Comparison of ENCODE assay signal across 11 cellular contexts in genomic region chr3:143529018-143529478, GRCh38.
DNase-seq lines count a peak whose midpoint lies in the region; ATAC-seq and TF ChIP-seq lines count a peak whose summit lies in the region.
"Had no signal": no experiment of that assay in that cellular context is flagged by ENCODE, and none has a peak within 500 bp of the region (broad histone marks: within the 10 kb centered on the region; RNA-seq: fewer than 3 reads in every experiment).

No MANE protein-coding gene starts in this region.

- peaks cover 0 to 52% (median 36%) of the 10 kb centered on the region in 5 donors for H3K4me1 ChIP-seq in subcutaneous abdominal adipose tissue (ENCODE audit: control insufficient read depth in 5 of 5, insufficient read depth in 5 of 5, low read length in 5 of 5)

- H3K4me1 Mint-ChIP-seq in activated T-cell treated with anti-CD3 and anti-CD28 coated beads, Interleukin-2, amount 50 U/mL, for 4 hours (ENCODE audit: low read depth) = peaks cover 15% of the 10 kb centered on the region
- no peaks in the 10 kb centered on the region for H3K4me1 Mint-ChIP-seq in nephron progenitor cell

- peak; percentile 38 to 55 for ATAC-seq in activated T-cell treated with anti-CD3 and anti-CD28 coated beads, Interleukin-2, amount 50 U/mL, for 4 hours
- peak; percentile 94 for ATAC-seq in HG03108 (IDR thresholded peaks at IDR 0.05; ENCODE audit: unreplicated experiment)
- ATAC-seq: left colon had no signal

- peak overlapping the region in 1 of 5 donors; percentile 36 for H3K4me3 ChIP-seq in subcutaneous abdominal adipose tissue (ENCODE audit: low read depth in 1 of 5, low read length in 5 of 5)

- no peak for TF ChIP-seq CTCF in nephron progenitor cell (IDR thresholded peaks at IDR 0.05)

- H3K4me3 Mint-ChIP-seq in activated T-cell treated with anti-CD3 and anti-CD28 coated beads, Interleukin-2, amount 50 U/mL, for 4 hours = peak overlapping the region; percentile 0
- no peak overlapping the region for H3K4me3 Mint-ChIP-seq in nephron progenitor cell
- H3K4me3 Mint-ChIP-seq: CD8-positive, alpha-beta memory T cell had no signal

- H3K9me3 Mint-ChIP-seq in activated T-cell treated with anti-CD3 and anti-CD28 coated beads, Interleukin-2, amount 50 U/mL, for 4 hours = peaks cover 5% of the 10 kb centered on the region
- H3K9me3 Mint-ChIP-seq in nephron progenitor cell = no peaks in the 10 kb centered on the region

- no peak overlapping the region for H3K27ac Mint-ChIP-seq in nephron progenitor cell
- H3K27ac Mint-ChIP-seq: CD8-positive, alpha-beta memory T cell had no signal

- peak overlapping the region; percentile 83 for H3K27ac ChIP-seq in subcutaneous abdominal adipose tissue (ENCODE audit: low read depth, low read length)

- H3K36me3 ChIP-seq in subcutaneous abdominal adipose tissue (ENCODE audit: control insufficient read depth in 5 of 5, insufficient read depth in 5 of 5, low read length in 5 of 5) = no peaks in the 10 kb centered on the region

- peak overlapping the region in 2 of 5 donors; percentile 14 to 63 for H3K9ac ChIP-seq in subcutaneous abdominal adipose tissue (ENCODE audit: low read length in 5 of 5)

- no peak for DNase-seq in activated T-cell treated with anti-CD3 and anti-CD28 coated beads, Interleukin-2, amount 50 U/mL, for 4 hours
- DNase-seq in activated T-cell treated with anti-CD3 and anti-CD28 coated beads, Interleukin-2, amount 50 U/mL, for 1 hour = no peak
- DNase-seq in fibroblast of gingiva (ENCODE audit: low read depth) (peak; percentile 87), nephron progenitor cell (no peak), NCI-H2081 (lab: John Stamatoyannopoulos, UW) (no peak)
- DNase-seq in activated CD4-positive, alpha-beta T cell treated with anti-CD3 and anti-CD28 coated beads, Interleukin-2, amount 50 U/mL, for 1 hour = no peak
- DNase-seq: left colon, MV-4-11 had no signal

- H3K9me3 ChIP-seq in subcutaneous abdominal adipose tissue (ENCODE audit: control insufficient read depth in 5 of 5, low read length in 5 of 5) = no peaks in the 10 kb centered on the region

- H3K27me3 ChIP-seq in subcutaneous abdominal adipose tissue (ENCODE audit: control insufficient read depth in 5 of 5, insufficient read depth in 4 of 5, low read length in 5 of 5) = no peaks in the 10 kb centered on the region

- no peaks in the 10 kb centered on the region for H3K27me3 Mint-ChIP-seq in activated T-cell treated with anti-CD3 and anti-CD28 coated beads, Interleukin-2, amount 50 U/mL, for 4 hours (ENCODE audit: low read depth)
- no peaks in the 10 kb centered on the region for H3K27me3 Mint-ChIP-seq in nephron progenitor cell (ENCODE audit: low read depth, poor library complexity)
- H3K27me3 Mint-ChIP-seq: CD8-positive, alpha-beta memory T cell had no signal

- peaks cover 9% of the 10 kb centered on the region for H3K36me3 Mint-ChIP-seq in activated T-cell treated with anti-CD3 and anti-CD28 coated beads, Interleukin-2, amount 50 U/mL, for 4 hours (ENCODE audit: insufficient read depth)
- H3K36me3 Mint-ChIP-seq in nephron progenitor cell (ENCODE audit: low read depth) = no peaks in the 10 kb centered on the region
